22 cellular contexts compared by ENCODE assay signal in the genomic region with DNA sequence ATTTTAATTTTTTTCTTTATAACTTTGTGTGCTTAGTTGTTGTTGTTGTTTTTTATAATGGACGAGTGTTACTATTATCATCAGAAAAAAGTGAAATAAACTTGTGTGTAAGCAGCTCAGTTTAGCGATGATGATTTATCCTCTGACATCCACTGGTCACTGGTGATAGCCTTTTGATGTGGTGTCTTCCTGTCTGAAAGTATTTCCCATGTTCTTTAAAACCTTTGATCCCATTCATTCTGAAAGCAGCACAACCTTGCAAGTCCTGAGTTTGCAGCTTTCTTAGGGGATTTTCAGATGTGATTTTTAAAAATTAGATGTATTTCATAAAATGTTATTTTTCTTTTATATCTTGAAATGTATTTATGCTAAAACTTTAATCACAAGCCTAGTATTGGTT.
"Had no signal": no experiment of that assay in that cellular context is flagged by ENCODE, and none has a peak within 500 bp of the region (broad histone marks: within the 10 kb centered on the region; RNA-seq: fewer than 3 reads in every experiment).

No MANE protein-coding gene starts in this region.

- FAIRE-seq: RCC 7860 had no signal

- H3K4me1 Mint-ChIP-seq: T-cell had no signal

- H3K27ac Mint-ChIP-seq: T-cell had no signal

- H3K9me3 Mint-ChIP-seq: T-cell had no signal

- ATAC-seq: T-cell had no signal

- H3K36me3 Mint-ChIP-seq: T-cell had no signal

- H3K4me3 ChIP-seq: SJSA1, SK-N-MC had no signal

- DNase-seq: KBM-7, MV-4-11, NCI-H1048, NCI-H1105, NCI-H1417, NCI-H1436 treated with DMSO at 0.1 percent for 48 hours, NCI-H1694, NCI-H187 treated with DMSO at 0.1 percent for 48 hours, NCI-H2029 treated with DMSO at 0.1 percent for 48 hours, NCI-H2171 treated with DMSO at 0.1 percent for 48 hours, NCI-H345, NCI-H446 treated with DMSO at 0.1 percent for 48 hours, NCI-H510A treated with DMSO at 0.1 percent for 48 hours, NCI-H69, NCI-H774, Right ventricle myocardium superior, RPMI8226, SIG-M5, T-cell had no signal

- H3K27me3 ChIP-seq: SJSA1 had no signal

- H3K4me1 ChIP-seq: SJSA1 had no signal

- H3K27ac ChIP-seq: SJSA1, SK-N-MC had no signal

- H3K36me3 ChIP-seq: SJSA1 had no signal

- H3K4me3 Mint-ChIP-seq: T-cell had no signal

- H3K9me3 ChIP-seq: SJSA1 had no signal
